4 cellular contexts compared by ENCODE assay signal in the genomic region with DNA sequence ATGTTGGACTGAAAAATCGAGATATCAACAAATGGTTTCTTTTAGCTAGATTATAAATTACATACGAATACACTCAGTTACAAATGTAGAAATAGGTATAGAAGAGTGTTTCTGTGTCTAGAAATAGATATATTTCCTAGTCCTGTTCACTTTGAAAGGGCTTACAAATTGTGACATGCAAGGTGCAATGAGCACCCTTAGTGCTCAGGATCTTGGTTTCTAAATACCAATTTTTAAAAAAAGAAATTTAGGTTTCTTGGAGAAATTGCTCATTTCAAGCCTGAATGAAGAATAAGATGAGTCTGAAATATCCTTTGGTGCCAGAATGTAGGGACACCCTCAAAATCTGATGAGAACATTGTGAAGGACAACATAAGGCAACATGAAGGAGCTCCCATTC.
TF ChIP-seq lines count a peak whose summit lies in the region.

No MANE protein-coding gene starts in this region.

TF ChIP-seq in SK-N-SH treated with all-trans-retinoic acid at 6 μM for 48 hours, 23 proteins besides CTCF, POLR2A, EP300 and RAD21:
- no peak for TF ChIP-seq OSR1 (CRISPR knock-in tag; IDR thresholded peaks at IDR 0.05)
- TF ChIP-seq ARNTL (CRISPR knock-in tag; IDR thresholded peaks at IDR 0.05; ENCODE audit: borderline replicate concordance, low read depth) = no peak
- peak; percentile 91 for TF ChIP-seq ZNF8 (CRISPR knock-in tag; IDR thresholded peaks at IDR 0.05)

TF ChIP-seq in SK-N-SH, 30 proteins besides CTCF, POLR2A, EP300 and RAD21:
- TF ChIP-seq EZH2phosphoT487 (IDR thresholded peaks at IDR 0.05; ENCODE audit: borderline replicate concordance, low read depth) (no peak), TCF12 (IDR thresholded peaks at IDR 0.05) (no peak), RXRA (IDR thresholded peaks at IDR 0.05; ENCODE audit: borderline replicate concordance, low read depth) (no peak), RFX5 (IDR thresholded peaks at IDR 0.05; ENCODE audit: low read length) (no peak)
- TF ChIP-seq, protein P1, sequence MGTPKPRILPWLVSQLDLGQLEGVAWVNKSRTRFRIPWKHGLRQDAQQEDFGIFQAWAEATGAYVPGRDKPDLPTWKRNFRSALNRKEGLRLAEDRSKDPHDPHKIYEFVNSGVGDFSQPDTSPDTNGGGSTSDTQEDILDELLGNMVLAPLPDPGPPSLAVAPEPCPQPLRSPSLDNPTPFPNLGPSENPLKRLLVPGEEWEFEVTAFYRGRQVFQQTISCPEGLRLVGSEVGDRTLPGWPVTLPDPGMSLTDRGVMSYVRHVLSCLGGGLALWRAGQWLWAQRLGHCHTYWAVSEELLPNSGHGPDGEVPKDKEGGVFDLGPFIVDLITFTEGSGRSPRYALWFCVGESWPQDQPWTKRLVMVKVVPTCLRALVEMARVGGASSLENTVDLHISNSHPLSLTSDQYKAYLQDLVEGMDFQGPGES (IDR thresholded peaks at IDR 0.05; ENCODE audit: low read depth, low read length) = no peak

TF ChIP-seq in HEK293, 187 proteins besides CTCF, POLR2A, EP300 and RAD21:
- TF ChIP-seq YY2 (tag by site-specific recombination; IDR thresholded peaks at IDR 0.05) = no peak
- TF ChIP-seq, protein P2, sequence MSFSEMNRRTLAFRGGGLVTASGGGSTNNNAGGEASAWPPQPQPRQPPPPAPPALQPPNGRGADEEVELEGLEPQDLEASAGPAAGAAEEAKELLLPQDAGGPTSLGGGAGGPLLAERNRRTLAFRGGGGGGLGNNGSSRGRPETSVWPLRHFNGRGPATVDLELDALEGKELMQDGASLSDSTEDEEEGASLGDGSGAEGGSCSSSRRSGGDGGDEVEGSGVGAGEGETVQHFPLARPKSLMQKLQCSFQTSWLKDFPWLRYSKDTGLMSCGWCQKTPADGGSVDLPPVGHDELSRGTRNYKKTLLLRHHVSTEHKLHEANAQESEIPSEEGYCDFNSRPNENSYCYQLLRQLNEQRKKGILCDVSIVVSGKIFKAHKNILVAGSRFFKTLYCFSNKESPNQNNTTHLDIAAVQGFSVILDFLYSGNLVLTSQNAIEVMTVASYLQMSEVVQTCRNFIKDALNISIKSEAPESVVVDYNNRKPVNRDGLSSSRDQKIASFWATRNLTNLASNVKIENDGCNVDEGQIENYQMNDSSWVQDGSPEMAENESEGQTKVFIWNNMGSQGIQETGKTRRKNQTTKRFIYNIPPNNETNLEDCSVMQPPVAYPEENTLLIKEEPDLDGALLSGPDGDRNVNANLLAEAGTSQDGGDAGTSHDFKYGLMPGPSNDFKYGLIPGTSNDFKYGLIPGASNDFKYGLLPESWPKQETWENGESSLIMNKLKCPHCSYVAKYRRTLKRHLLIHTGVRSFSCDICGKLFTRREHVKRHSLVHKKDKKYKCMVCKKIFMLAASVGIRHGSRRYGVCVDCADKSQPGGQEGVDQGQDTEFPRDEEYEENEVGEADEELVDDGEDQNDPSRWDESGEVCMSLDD (tag by site-specific recombination; IDR thresholded peaks at IDR 0.05) = no peak
- TF ChIP-seq, protein P3, sequence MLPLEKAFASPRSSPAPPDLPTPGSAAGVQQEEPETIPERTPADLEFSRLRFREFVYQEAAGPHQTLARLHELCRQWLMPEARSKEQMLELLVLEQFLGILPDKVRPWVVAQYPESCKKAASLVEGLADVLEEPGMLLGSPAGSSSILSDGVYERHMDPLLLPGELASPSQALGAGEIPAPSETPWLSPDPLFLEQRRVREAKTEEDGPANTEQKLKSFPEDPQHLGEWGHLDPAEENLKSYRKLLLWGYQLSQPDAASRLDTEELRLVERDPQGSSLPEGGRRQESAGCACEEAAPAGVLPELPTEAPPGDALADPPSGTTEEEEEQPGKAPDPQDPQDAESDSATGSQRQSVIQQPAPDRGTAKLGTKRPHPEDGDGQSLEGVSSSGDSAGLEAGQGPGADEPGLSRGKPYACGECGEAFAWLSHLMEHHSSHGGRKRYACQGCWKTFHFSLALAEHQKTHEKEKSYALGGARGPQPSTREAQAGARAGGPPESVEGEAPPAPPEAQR (tag by site-specific recombination; IDR thresholded peaks at IDR 0.05) = no peak
- TF ChIP-seq, protein P4, sequence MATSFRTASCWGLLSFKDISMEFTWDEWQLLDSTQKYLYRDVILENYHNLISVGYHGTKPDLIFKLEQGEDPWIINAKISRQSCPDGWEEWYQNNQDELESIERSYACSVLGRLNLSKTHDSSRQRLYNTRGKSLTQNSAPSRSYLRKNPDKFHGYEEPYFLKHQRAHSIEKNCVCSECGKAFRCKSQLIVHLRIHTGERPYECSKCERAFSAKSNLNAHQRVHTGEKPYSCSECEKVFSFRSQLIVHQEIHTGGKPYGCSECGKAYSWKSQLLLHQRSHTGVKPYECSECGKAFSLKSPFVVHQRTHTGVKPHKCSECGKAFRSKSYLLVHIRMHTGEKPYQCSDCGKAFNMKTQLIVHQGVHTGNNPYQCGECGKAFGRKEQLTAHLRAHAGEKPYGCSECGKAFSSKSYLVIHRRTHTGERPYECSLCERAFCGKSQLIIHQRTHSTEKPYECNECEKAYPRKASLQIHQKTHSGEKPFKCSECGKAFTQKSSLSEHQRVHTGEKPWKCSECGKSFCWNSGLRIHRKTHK (tag by site-specific recombination; IDR thresholded peaks at IDR 0.05) = no peak
- no peak for TF ChIP-seq SP3 (tag by site-specific recombination; IDR thresholded peaks at IDR 0.05)
- TF ChIP-seq ZBTB8A (tag by site-specific recombination; IDR thresholded peaks at IDR 0.05) = no peak
- peak; percentile 53 for TF ChIP-seq SETDB1 (IDR thresholded peaks at IDR 0.05; ENCODE audit: insufficient read length, low read length)
- TF ChIP-seq ZNF311 (tag by site-specific recombination; IDR thresholded peaks at IDR 0.05; ENCODE audit: borderline replicate concordance) = no peak
- no peak for TF ChIP-seq ZNF623 (tag by site-specific recombination; IDR thresholded peaks at IDR 0.05)
TF ChIP-seq in HEK293: peak in this region for 1.

TF ChIP-seq in K562, 482 proteins besides CTCF, POLR2A, EP300 and RAD21:
- TF ChIP-seq, protein P5, sequence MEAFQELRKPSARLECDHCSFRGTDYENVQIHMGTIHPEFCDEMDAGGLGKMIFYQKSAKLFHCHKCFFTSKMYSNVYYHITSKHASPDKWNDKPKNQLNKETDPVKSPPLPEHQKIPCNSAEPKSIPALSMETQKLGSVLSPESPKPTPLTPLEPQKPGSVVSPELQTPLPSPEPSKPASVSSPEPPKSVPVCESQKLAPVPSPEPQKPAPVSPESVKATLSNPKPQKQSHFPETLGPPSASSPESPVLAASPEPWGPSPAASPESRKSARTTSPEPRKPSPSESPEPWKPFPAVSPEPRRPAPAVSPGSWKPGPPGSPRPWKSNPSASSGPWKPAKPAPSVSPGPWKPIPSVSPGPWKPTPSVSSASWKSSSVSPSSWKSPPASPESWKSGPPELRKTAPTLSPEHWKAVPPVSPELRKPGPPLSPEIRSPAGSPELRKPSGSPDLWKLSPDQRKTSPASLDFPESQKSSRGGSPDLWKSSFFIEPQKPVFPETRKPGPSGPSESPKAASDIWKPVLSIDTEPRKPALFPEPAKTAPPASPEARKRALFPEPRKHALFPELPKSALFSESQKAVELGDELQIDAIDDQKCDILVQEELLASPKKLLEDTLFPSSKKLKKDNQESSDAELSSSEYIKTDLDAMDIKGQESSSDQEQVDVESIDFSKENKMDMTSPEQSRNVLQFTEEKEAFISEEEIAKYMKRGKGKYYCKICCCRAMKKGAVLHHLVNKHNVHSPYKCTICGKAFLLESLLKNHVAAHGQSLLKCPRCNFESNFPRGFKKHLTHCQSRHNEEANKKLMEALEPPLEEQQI (IDR thresholded peaks at IDR 0.05) = 0 out of 2 replicates have a peak, but pooled peaks have one; percentile 3
- TF ChIP-seq, protein P6, sequence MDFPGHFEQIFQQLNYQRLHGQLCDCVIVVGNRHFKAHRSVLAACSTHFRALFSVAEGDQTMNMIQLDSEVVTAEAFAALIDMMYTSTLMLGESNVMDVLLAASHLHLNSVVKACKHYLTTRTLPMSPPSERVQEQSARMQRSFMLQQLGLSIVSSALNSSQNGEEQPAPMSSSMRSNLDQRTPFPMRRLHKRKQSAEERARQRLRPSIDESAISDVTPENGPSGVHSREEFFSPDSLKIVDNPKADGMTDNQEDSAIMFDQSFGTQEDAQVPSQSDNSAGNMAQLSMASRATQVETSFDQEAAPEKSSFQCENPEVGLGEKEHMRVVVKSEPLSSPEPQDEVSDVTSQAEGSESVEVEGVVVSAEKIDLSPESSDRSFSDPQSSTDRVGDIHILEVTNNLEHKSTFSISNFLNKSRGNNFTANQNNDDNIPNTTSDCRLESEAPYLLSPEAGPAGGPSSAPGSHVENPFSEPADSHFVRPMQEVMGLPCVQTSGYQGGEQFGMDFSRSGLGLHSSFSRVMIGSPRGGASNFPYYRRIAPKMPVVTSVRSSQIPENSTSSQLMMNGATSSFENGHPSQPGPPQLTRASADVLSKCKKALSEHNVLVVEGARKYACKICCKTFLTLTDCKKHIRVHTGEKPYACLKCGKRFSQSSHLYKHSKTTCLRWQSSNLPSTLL (IDR thresholded peaks at IDR 0.05) = no peak
